24 cellular contexts compared by ENCODE assay signal in genomic region chr17:60538726-60539125, GRCh38.
"Had no signal": no experiment of that assay in that cellular context is flagged by ENCODE, and none has a peak within 500 bp of the region (broad histone marks: within the 10 kb centered on the region; RNA-seq: fewer than 3 reads in every experiment).

No MANE protein-coding gene starts in this region.

- H3K4me3 ChIP-seq: heart left ventricle, lung, neural progenitor cell, psoas muscle, right lobe of liver, spleen, testis, tibial nerve, upper lobe of right lung had no signal

- H3K27ac Mint-ChIP-seq: dendritic cell treated with granulocyte-macrophage colony-stimulating factor and Interleukin-4, amounts not matched to agents 40 ng/mL and 50 ng/mL, for 4 days; effector memory CD8-positive, alpha-beta T cell; natural killer cell treated with Interleukin-12 subunit alpha and Interleukin-12 subunit beta and Interleukin-15 and Interleukin-18, amount 100 ng/mL, for 72 hours; neural progenitor cell; stimulated activated naive B cell treated with anti-CD40 and anti-IgM and Interleukin-4, amounts not matched to agents 10 μg/mL and 1 μg/mL and 100 μg/mL, for 72 hours; stimulated activated naive CD8-positive, alpha-beta T cell treated with anti-CD3 and anti-CD28 coated beads, Interleukin-15, amount 100 ng/mL, for 72 hours had no signal

- H2AFZ ChIP-seq: neural progenitor cell, parathyroid adenoma had no signal

- H3K27ac ChIP-seq: heart left ventricle, neural progenitor cell, parathyroid adenoma, psoas muscle, right lobe of liver, spleen, testis, tibial nerve, upper lobe of right lung had no signal

- H3K27me3 Mint-ChIP-seq: stimulated activated naive B cell treated with anti-CD40 and anti-IgM and Interleukin-4, amounts not matched to agents 10 μg/mL and 1 μg/mL and 100 μg/mL, for 72 hours; stimulated activated naive CD8-positive, alpha-beta T cell treated with anti-CD3 and anti-CD28 coated beads, Interleukin-15, amount 100 ng/mL, for 72 hours had no signal

- H3K4me2 ChIP-seq: neural progenitor cell had no signal

- H3K36me3 Mint-ChIP-seq: natural killer cell treated with Interleukin-12 subunit alpha and Interleukin-12 subunit beta and Interleukin-15 and Interleukin-18, amount 100 ng/mL, for 72 hours; neural progenitor cell; stimulated activated naive B cell treated with anti-CD40 and anti-IgM and Interleukin-4, amounts not matched to agents 10 μg/mL and 1 μg/mL and 100 μg/mL, for 72 hours had no signal

- H3K79me2 ChIP-seq: parathyroid adenoma had no signal

- H3K4me1 Mint-ChIP-seq: neural progenitor cell; stimulated activated naive B cell treated with anti-CD40 and anti-IgM and Interleukin-4, amounts not matched to agents 10 μg/mL and 1 μg/mL and 100 μg/mL, for 72 hours; stimulated activated naive CD8-positive, alpha-beta T cell treated with anti-CD3 and anti-CD28 coated beads, Interleukin-15, amount 100 ng/mL, for 72 hours had no signal

- H3K4me1 ChIP-seq: heart left ventricle, neural progenitor cell, parathyroid adenoma, psoas muscle, right lobe of liver, spleen, testis, tibial nerve, upper lobe of right lung had no signal

- H3K4me3 Mint-ChIP-seq: dendritic cell treated with granulocyte-macrophage colony-stimulating factor and Interleukin-4, amounts not matched to agents 40 ng/mL and 50 ng/mL, for 4 days; effector memory CD8-positive, alpha-beta T cell; natural killer cell treated with Interleukin-12 subunit alpha and Interleukin-12 subunit beta and Interleukin-15 and Interleukin-18, amount 100 ng/mL, for 72 hours; neural progenitor cell; stimulated activated naive B cell treated with anti-CD40 and anti-IgM and Interleukin-4, amounts not matched to agents 10 μg/mL and 1 μg/mL and 100 μg/mL, for 72 hours; stimulated activated naive CD8-positive, alpha-beta T cell treated with anti-CD3 and anti-CD28 coated beads, Interleukin-15, amount 100 ng/mL, for 72 hours had no signal

- H3K9me3 Mint-ChIP-seq: dendritic cell treated with granulocyte-macrophage colony-stimulating factor and Interleukin-4, amounts not matched to agents 40 ng/mL and 50 ng/mL, for 4 days; effector memory CD8-positive, alpha-beta T cell; natural killer cell treated with Interleukin-12 subunit alpha and Interleukin-12 subunit beta and Interleukin-15 and Interleukin-18, amount 100 ng/mL, for 72 hours; neural progenitor cell; stimulated activated naive B cell treated with anti-CD40 and anti-IgM and Interleukin-4, amounts not matched to agents 10 μg/mL and 1 μg/mL and 100 μg/mL, for 72 hours; stimulated activated naive CD8-positive, alpha-beta T cell treated with anti-CD3 and anti-CD28 coated beads, Interleukin-15, amount 100 ng/mL, for 72 hours had no signal

- DNase-seq: effector memory CD8-positive, alpha-beta T cell; heart left ventricle; hippocampal formation; left colon; left ventricle myocardium superior; mesenchymal stem cell; midbrain; nucleus accumbens; psoas muscle; retina; right lobe of liver; spleen; stimulated activated CD4-positive, alpha-beta T cell treated with anti-CD3 and anti-CD28 coated beads, Interleukin-2, amount 100 ng/mL, for 24 hours; stimulated activated CD4-positive, alpha-beta T cell treated with anti-CD3 and anti-CD28 coated beads, Interleukin-4, amount 100 ng/mL, for 4 hours; stimulated activated naive B cell treated with anti-CD40 and anti-IgM and Interleukin-4, amounts not matched to agents 10 μg/mL and 1 μg/mL and 100 μg/mL, for 72 hours; stimulated activated naive CD8-positive, alpha-beta T cell treated with anti-CD3 and anti-CD28 coated beads, Interleukin-15, amount 100 ng/mL, for 72 hours; testis; upper lobe of right lung had no signal

- ATAC-seq: effector memory CD8-positive, alpha-beta T cell; heart left ventricle; left colon; left ventricle myocardium superior; natural killer cell treated with Interleukin-12 subunit alpha and Interleukin-12 subunit beta and Interleukin-15 and Interleukin-18, amount 100 ng/mL, for 72 hours; psoas muscle; right lobe of liver; stimulated activated naive B cell treated with anti-CD40 and anti-IgM and Interleukin-4, amounts not matched to agents 10 μg/mL and 1 μg/mL and 100 μg/mL, for 72 hours; stimulated activated naive CD8-positive, alpha-beta T cell treated with anti-CD3 and anti-CD28 coated beads, Interleukin-15, amount 100 ng/mL, for 72 hours; upper lobe of right lung had no signal

- H3K27me3 ChIP-seq: heart left ventricle, neural progenitor cell, right lobe of liver, spleen, testis, tibial nerve, upper lobe of right lung had no signal

- H3K36me3 ChIP-seq: heart left ventricle, neural progenitor cell, right lobe of liver, spleen, tibial nerve, upper lobe of right lung had no signal
